ENCODE assay signal across 1 cellular context in genomic region chr6:85592044-85592443, GRCh38.
TF ChIP-seq lines count a peak whose summit lies in the region.

No MANE protein-coding gene starts in this region.

TF ChIP-seq in HepG2, 621 proteins besides CTCF, POLR2A, EP300 and RAD21 (continues in another document):
- no peak for TF ChIP-seq CREM (IDR thresholded peaks at IDR 0.05)
- no peak for TF ChIP-seq CREM (CRISPR knock-in tag; IDR thresholded peaks at IDR 0.05)
- no peak for TF ChIP-seq NFYC (CRISPR knock-in tag; IDR thresholded peaks at IDR 0.05)
- TF ChIP-seq NCOA5 (CRISPR knock-in tag; IDR thresholded peaks at IDR 0.05) = no peak
- TF ChIP-seq AFF4 (CRISPR knock-in tag; IDR thresholded peaks at IDR 0.05) = no peak
- no peak for TF ChIP-seq POGK (CRISPR knock-in tag; conservative IDR thresholded peaks at IDR 0.05)
- TF ChIP-seq ZNF292 (CRISPR knock-in tag; IDR thresholded peaks at IDR 0.05; ENCODE audit: borderline replicate concordance, low read depth) = no peak
- no peak for TF ChIP-seq ZNF281 (CRISPR knock-in tag; IDR thresholded peaks at IDR 0.05; ENCODE audit: borderline replicate concordance)
- TF ChIP-seq ZNF883 (CRISPR knock-in tag; IDR thresholded peaks at IDR 0.05; ENCODE audit: not compliant biosample characterization) = no peak
- TF ChIP-seq SNAPC2 (CRISPR knock-in tag; IDR thresholded peaks at IDR 0.05) = no peak
- TF ChIP-seq ZNF75D (CRISPR knock-in tag; IDR thresholded peaks at IDR 0.05; ENCODE audit: borderline replicate concordance) = no peak
- TF ChIP-seq FOXO4 (CRISPR knock-in tag; conservative IDR thresholded peaks at IDR 0.05) = no peak
- no peak for TF ChIP-seq ZNF510 (CRISPR knock-in tag; IDR thresholded peaks at IDR 0.05; ENCODE audit: low read depth)
- 0 out of 2 replicates have a peak, but pooled peaks have one; percentile 52 for TF ChIP-seq PAXIP1 (CRISPR knock-in tag; conservative IDR thresholded peaks at IDR 0.05)
- no peak for TF ChIP-seq PATZ1 (CRISPR knock-in tag; IDR thresholded peaks at IDR 0.05)
- TF ChIP-seq HES4 (CRISPR knock-in tag; IDR thresholded peaks at IDR 0.05; ENCODE audit: borderline replicate concordance) = no peak
- TF ChIP-seq RERE (CRISPR knock-in tag; IDR thresholded peaks at IDR 0.05; ENCODE audit: low read depth) = no peak
- peak; percentile 12; the same call in 1 of the 2 replicates for TF ChIP-seq GATAD2A (CRISPR knock-in tag; IDR thresholded peaks at IDR 0.05)
- TF ChIP-seq ELF1 (CRISPR knock-in tag; IDR thresholded peaks at IDR 0.05) = no peak
- TF ChIP-seq ZNF333 (CRISPR knock-in tag; IDR thresholded peaks at IDR 0.05; ENCODE audit: borderline replicate concordance) = no peak
- TF ChIP-seq ZNF296 (CRISPR knock-in tag; conservative IDR thresholded peaks at IDR 0.05) = no peak
- TF ChIP-seq ZNF276 (CRISPR knock-in tag; IDR thresholded peaks at IDR 0.05; ENCODE audit: low read depth) = no peak
- TF ChIP-seq PHF8 (CRISPR knock-in tag; IDR thresholded peaks at IDR 0.05) = no peak
- no peak for TF ChIP-seq ONECUT2 (CRISPR knock-in tag; IDR thresholded peaks at IDR 0.05)
- no peak for TF ChIP-seq STAT5B (CRISPR knock-in tag; IDR thresholded peaks at IDR 0.05)
- no peak for TF ChIP-seq NR2C2 (CRISPR knock-in tag; IDR thresholded peaks at IDR 0.05; ENCODE audit: borderline replicate concordance)
- TF ChIP-seq SAP130 (CRISPR knock-in tag; IDR thresholded peaks at IDR 0.05; ENCODE audit: low read depth) = peak; percentile 22; the same call in 1 of the 2 replicates
- no peak for TF ChIP-seq ZNF703 (CRISPR knock-in tag; IDR thresholded peaks at IDR 0.05; ENCODE audit: borderline replicate concordance)
- no peak for TF ChIP-seq ESRRA (CRISPR knock-in tag; IDR thresholded peaks at IDR 0.05; ENCODE audit: low read depth)
- 0 out of 2 replicates have a peak, but pooled peaks have one; percentile 20 for TF ChIP-seq MED1 (CRISPR knock-in tag; IDR thresholded peaks at IDR 0.05)
- no peak for TF ChIP-seq CERS6 (CRISPR knock-in tag; IDR thresholded peaks at IDR 0.05)
- no peak for TF ChIP-seq RARG (CRISPR knock-in tag; IDR thresholded peaks at IDR 0.05; ENCODE audit: low read depth)
- no peak for TF ChIP-seq ZNF605 (CRISPR knock-in tag; IDR thresholded peaks at IDR 0.05)
- no peak for TF ChIP-seq PITX1 (CRISPR knock-in tag; IDR thresholded peaks at IDR 0.05)
